ENCODE assay signal across 15 cellular contexts in genomic region chr15:38307251-38307650, GRCh38.
"Had no signal": no experiment of that assay in that cellular context is flagged by ENCODE, and none has a peak within 500 bp of the region (broad histone marks: within the 10 kb centered on the region; RNA-seq: fewer than 3 reads in every experiment).

No MANE protein-coding gene starts in this region.

- H3K36me3 ChIP-seq: left lung, neutrophil, transverse colon had no signal

- H3K4me3 ChIP-seq: esophagus squamous epithelium, left lung, transverse colon had no signal

- H3K27me3 ChIP-seq: esophagus squamous epithelium, left lung, neutrophil, transverse colon had no signal

- H3K9me3 ChIP-seq: esophagus squamous epithelium, left lung, neutrophil, transverse colon had no signal

- ATAC-seq: activated CD8-positive, alpha-beta memory T cell treated with anti-CD3 and anti-CD28 coated beads, Interleukin-2, amount 10 ng/mL, durations not matched to agents 7 days and 5 days; activated naive CD4-positive, alpha-beta T cell treated with anti-CD3 and anti-CD28 coated beads, Interleukin-2, amount 50 U/mL, for 72 hours; left lung; stimulated activated naive B cell treated with anti-CD40 and anti-IgM and Interleukin-4, amounts not matched to agents 10 μg/mL and 1 μg/mL and 100 μg/mL, for 72 hours had no signal

- H3K27ac ChIP-seq: esophagus squamous epithelium, left lung, neutrophil, transverse colon had no signal

- DNase-seq: activated CD4-positive, alpha-beta T cell treated with anti-CD3 and anti-CD28 coated beads for 1 hour; activated CD4-positive, alpha-beta T cell treated with anti-CD3 and anti-CD28 coated beads, Interleukin-2, amount 50 U/mL, for 48 hours; activated CD8-positive, alpha-beta memory T cell treated with anti-CD3 and anti-CD28 coated beads, Interleukin-2, amount 10 ng/mL, durations not matched to agents 7 days and 5 days; activated effector memory CD4-positive, alpha-beta T cell treated with Interleukin-2 at 50 U/mL for 16 hours; activated T-cell treated with anti-CD3 and anti-CD28 coated beads, Interleukin-2, amount 50 U/mL, for 24 hours; amniotic stem cell; cerebellar nuclear complex; esophagus squamous epithelium; foreskin fibroblast; left lung; mesendoderm; stimulated activated naive B cell treated with anti-CD40 and anti-IgM and Interleukin-4, amounts not matched to agents 10 μg/mL and 1 μg/mL and 100 μg/mL, for 72 hours; transverse colon had no signal

- H3K4me1 ChIP-seq: esophagus squamous epithelium had no signal
